Comparison of ENCODE assay signal across 10 cellular contexts in genomic region chr2:201223089-201224073, GRCh38. TPM values are rescaled to one million over a fixed set of nuclear protein-coding genes. Genes with fewer than 3 reads are reported as not detected.
A peak's percentile ranks its signal among the peaks of the same experiment; 100 is the strongest.
DNase-seq lines count a peak whose midpoint lies in the region; ATAC-seq, FAIRE-seq and TF ChIP-seq lines count a peak whose summit lies in the region.
"Had no signal": no experiment of that assay in that cellular context is flagged by ENCODE, and none has a peak within 500 bp of the region (broad histone marks: within the 10 kb centered on the region; RNA-seq: fewer than 3 reads in every experiment).

No MANE protein-coding gene starts in this region.

- FAIRE-seq in HepG2 (lab: Jason Lieb, UNC) = no peak

- POLR2A ChIA-PET in HepG2 (lab: Yijun Ruan, JAX) = interaction anchor here (1.1 to 2.0 kb wide), 3 partner anchors 9 to 40 kb away, joined by 6 to 8 read pairs (median 7); partner anchors contain the start of gene CASP10

- BruUV-seq in HepG2 (replicated peaks; lab: Mats Ljungman, UMichigan) = no TSS peak

- H3K36me3 ChIP-seq in HepG2 (replicated peaks in 1 of 2; ENCODE audit: control insufficient read depth in 1 of 2, insufficient read depth in 2 of 2, low read length in 2 of 2) = peaks cover 7 to 14% of the 10 kb centered on the region in 2 experiments; a peak in 4 of 5 replicates
- H3K36me3 ChIP-seq in body of pancreas (replicated peaks in 1 of 2; ENCODE audit: insufficient read depth in 1 of 2, low read depth in 2 of 2) = peaks cover 0 to under 1% of the 10 kb centered on the region in 2 donors

- TF ChIP-seq RAD21 in HepG2 (CRISPR knock-in tag; IDR thresholded peaks at IDR 0.05) = no peak

- WGBS in HepG2 (ENCODE audit: low lambda C conversion rate) = 71% methylated on average over 8 of the region's 8 CpGs
- 72 to 74% methylated on average over 8 of the region's 8 CpGs for WGBS in body of pancreas, 2 donors

- H3K27me3 ChIP-seq in HepG2 (ENCODE audit: control insufficient read depth in 1 of 2, insufficient read depth in 2 of 2, low read length in 2 of 2) = no peaks in the 10 kb centered on the region
- H3K27me3 ChIP-seq in body of pancreas = no peaks in the 10 kb centered on the region
- H3K27me3 ChIP-seq: right lobe of liver had no signal

- H3K9me3 ChIP-seq in HepG2 (ENCODE audit: low read length) (no peaks in the 10 kb centered on the region), body of pancreas (no peaks in the 10 kb centered on the region)
- H3K9me3 ChIP-seq: right lobe of liver had no signal

- ATAC-seq in GM18519 (IDR thresholded peaks at IDR 0.05; ENCODE audit: low FRiP score, unreplicated experiment) (peak; percentile 71), GM21447 (IDR thresholded peaks at IDR 0.05; ENCODE audit: unreplicated experiment) (peak; percentile 94), HG03439 (IDR thresholded peaks at IDR 0.05; ENCODE audit: unreplicated experiment) (peak; percentile 91), HepG2 (peak; percentile 56), body of pancreas (no peak)

- in situ Hi-C loops in HepG2 (cut with HindIII; ENCODE audit: extremely low pct_ligation_motif_present, low pct_unique_long_range_greater_than_20kb) = no loop called here

- TF ChIP-seq CTCF in HepG2 (CRISPR knock-in tag; IDR thresholded peaks at IDR 0.05) (no peak), body of pancreas (IDR thresholded peaks at IDR 0.05) (no peak)

- H3K27ac ChIP-seq in HepG2 (ENCODE audit: extremely low read length, insufficient read depth, low read length) = peak overlapping the region; percentile 17
- no peak overlapping the region for H3K27ac ChIP-seq in body of pancreas
- H3K27ac ChIP-seq: right lobe of liver had no signal

- no peak for DNase-seq in HepG2 (ENCODE audit: low spot score)
- DNase-seq in body of pancreas = no peak
- DNase-seq in NCI-H1930 (lab: John Stamatoyannopoulos, UW) = no peak
- no peak for DNase-seq in A172 (ENCODE audit: low spot score)
- DNase-seq in inferior parietal cortex (ENCODE audit: extremely low spot score) = no peak
- DNase-seq: NCI-H446, right lobe of liver had no signal

- no peak overlapping the region for H2AFZ ChIP-seq in HepG2 (ENCODE audit: low read length)

- H3K4me3 ChIP-seq in HepG2 (replicated peaks in 1 of 3; ENCODE audit: insufficient read depth in 1 of 3, low read depth in 2 of 3, low read length in 3 of 3) (no peak overlapping the region), body of pancreas (no peak overlapping the region)
- H3K4me3 ChIP-seq: right lobe of liver had no signal

- H3K4me1 ChIP-seq in HepG2 (ENCODE audit: insufficient read depth, low read length) (peaks cover 22% of the 10 kb centered on the region), body of pancreas (peaks cover 17% of the 10 kb centered on the region)
- H3K4me1 ChIP-seq: right lobe of liver had no signal

- no peak for TF ChIP-seq EP300 in HepG2 (IDR thresholded peaks at IDR 0.05; ENCODE audit: low read depth in 2 of 2, low read length in 2 of 2)
- TF ChIP-seq EP300 in HepG2 (CRISPR knock-in tag; IDR thresholded peaks at IDR 0.05; ENCODE audit: borderline replicate concordance) = no peak

- peak overlapping the region; percentile 2; the same call in 1 of the 2 replicates for H3K4me2 ChIP-seq in HepG2 (ENCODE audit: low read depth, low read length)

- CTCF ChIA-PET in HepG2 (lab: Yijun Ruan, JAX; ENCODE audit: low intra/inter-chr PET ratio, low total read pairs) = no interaction called here

- H3K9ac ChIP-seq in HepG2 (ENCODE audit: insufficient read depth, low read depth, low read length) = no peak overlapping the region

- no peaks in the 10 kb centered on the region for H4K20me1 ChIP-seq in HepG2 (ENCODE audit: insufficient read depth, low read length)

- intact Hi-C loops in HepG2 (cut with micrococcal nuclease; ENCODE audit: unreplicated experiment) = no loop called here
- intact Hi-C loops in body of pancreas (cut with DNase I) = no loop called here

- TF ChIP-seq POLR2A in HepG2 (IDR thresholded peaks at IDR 0.05; ENCODE audit: insufficient read depth in 1 of 2, low read depth in 2 of 2, low read length in 2 of 2) = no peak
- no peak for TF ChIP-seq POLR2A in body of pancreas (IDR thresholded peaks at IDR 0.05)

- H3K79me2 ChIP-seq in HepG2 (ENCODE audit: insufficient read depth, low read length) = no peaks in the 10 kb centered on the region

TF ChIP-seq in HepG2, 621 proteins besides CTCF, POLR2A, EP300 and RAD21 (continues in another document):
- no peak for TF ChIP-seq FOXO1 (CRISPR knock-in tag; IDR thresholded peaks at IDR 0.05)

RNA-seq across cellular contexts. Expression of gene CASP8, which starts 37.0 kb away (rescaled TPM):
- 52.8 and 60.9 TPM in 2 replicates for total RNA-seq in HepG2 (2016; rRNA removed; fragmentation: Illumina TruSeq; extraction: Trizol)
- 4.5 and 4.7 TPM in 2 replicates for total RNA-seq in HepG2 (2016; cell fraction: cytosol; rRNA removed; fragmentation: Illumina TruSeq; extraction: Trizol; ENCODE audit: low read depth)
- total RNA-seq in HepG2 (2016; cell fraction: insoluble cytoplasmic fraction; rRNA removed; fragmentation: Illumina TruSeq; extraction: Trizol) = 53.5 and 59.7 TPM in 2 replicates
- total RNA-seq in HepG2 (2016; cell fraction: membrane; rRNA removed; fragmentation: Illumina TruSeq; extraction: Trizol) = 8.5 and 10.6 TPM in 2 replicates
- total RNA-seq in HepG2 (2016; cell fraction: nucleus; rRNA removed; fragmentation: Illumina TruSeq; extraction: Trizol) = 51.8 and 63.9 TPM in 2 replicates
- 25.0 and 28.0 TPM in 2 replicates for polyA plus RNA-seq in HepG2 (2011; rRNA removed)
- 10.5 and 15.9 TPM in 2 replicates for polyA plus RNA-seq in HepG2 (2011; cell fraction: cytosol; rRNA removed)
- polyA plus RNA-seq in HepG2 (2011; cell fraction: nucleus; rRNA removed) = 57.5 and 66.0 TPM in 2 replicates
- 20.2 and 27.3 TPM in 2 replicates for polyA plus RNA-seq in HepG2 (2012)
- 1.3 and 1.7 TPM in 2 replicates for polyA plus RNA-seq in HepG2 (2016; cell fraction: cytosol; fragmentation: Illumina TruSeq; extraction: Trizol; ENCODE audit: low read depth)
- polyA plus RNA-seq in HepG2 (2016; cell fraction: insoluble cytoplasmic fraction; fragmentation: Illumina TruSeq; extraction: Trizol; ENCODE audit: low read depth) = 45.6 and 48.1 TPM in 2 replicates
- polyA plus RNA-seq in HepG2 (2016; cell fraction: membrane; fragmentation: Illumina TruSeq; extraction: Trizol; ENCODE audit: low read depth) = 4.1 and 5.4 TPM in 2 replicates
- 61.4 and 62.4 TPM in 2 replicates for polyA plus RNA-seq in HepG2 (2016; cell fraction: nucleus; fragmentation: Illumina TruSeq; extraction: Trizol; ENCODE audit: insufficient read depth, low read depth)
- polyA minus RNA-seq in HepG2 (2011; rRNA and poly(A)+ RNA removed; ENCODE audit: low replicate concordance) = 16.2 and 17.9 TPM in 2 replicates
- polyA minus RNA-seq in HepG2 (2011; cell fraction: cytosol; rRNA and poly(A)+ RNA removed) = 16.5 and 18.2 TPM in 2 replicates
- 43.9 and 54.2 TPM in 2 replicates for polyA minus RNA-seq in HepG2 (2011; cell fraction: nucleus; rRNA and poly(A)+ RNA removed)
- 100 to 1,000 TPM in 1 of 2 donors, 10 to 100 TPM in 1; 13.2 to 161 TPM for total RNA-seq in body of pancreas
- 68.6 and 101 TPM in 2 replicates for total RNA-seq in A172 (2014; rRNA removed; shearing (Covaris generic))

RNA-seq across cellular contexts. Expression of gene CASP10, which starts 40.4 kb away (rescaled TPM):
- total RNA-seq in HepG2 (2016; rRNA removed; fragmentation: Illumina TruSeq; extraction: Trizol) = 22.2 and 31.1 TPM in 2 replicates
- 1.6 and 2.2 TPM in 2 replicates for total RNA-seq in HepG2 (2016; cell fraction: cytosol; rRNA removed; fragmentation: Illumina TruSeq; extraction: Trizol; ENCODE audit: low read depth)
- 22.9 and 30.3 TPM in 2 replicates for total RNA-seq in HepG2 (2016; cell fraction: insoluble cytoplasmic fraction; rRNA removed; fragmentation: Illumina TruSeq; extraction: Trizol)
- 6.6 and 8.3 TPM in 2 replicates for total RNA-seq in HepG2 (2016; cell fraction: membrane; rRNA removed; fragmentation: Illumina TruSeq; extraction: Trizol)
- total RNA-seq in HepG2 (2016; cell fraction: nucleus; rRNA removed; fragmentation: Illumina TruSeq; extraction: Trizol) = 26.9 and 27.1 TPM in 2 replicates
- polyA plus RNA-seq in HepG2 (2011; rRNA removed) = 23.8 and 25.1 TPM in 2 replicates
- polyA plus RNA-seq in HepG2 (2011; cell fraction: cytosol; rRNA removed) = 12.7 and 16.6 TPM in 2 replicates
- 24.5 and 34.7 TPM in 2 replicates for polyA plus RNA-seq in HepG2 (2011; cell fraction: nucleus; rRNA removed)
- 11.2 and 17.0 TPM in 2 replicates for polyA plus RNA-seq in HepG2 (2012)
- polyA plus RNA-seq in HepG2 (2016; cell fraction: cytosol; fragmentation: Illumina TruSeq; extraction: Trizol; ENCODE audit: low read depth) = 0.84 and 1.2 TPM in 2 replicates
- 14.4 and 15.3 TPM in 2 replicates for polyA plus RNA-seq in HepG2 (2016; cell fraction: insoluble cytoplasmic fraction; fragmentation: Illumina TruSeq; extraction: Trizol; ENCODE audit: low read depth)
- polyA plus RNA-seq in HepG2 (2016; cell fraction: membrane; fragmentation: Illumina TruSeq; extraction: Trizol; ENCODE audit: low read depth) = 1.9 and 2.2 TPM in 2 replicates
- 20.1 and 22.5 TPM in 2 replicates for polyA plus RNA-seq in HepG2 (2016; cell fraction: nucleus; fragmentation: Illumina TruSeq; extraction: Trizol; ENCODE audit: insufficient read depth, low read depth)
- polyA minus RNA-seq in HepG2 (2011; rRNA and poly(A)+ RNA removed; ENCODE audit: low replicate concordance) = 7.9 and 31.1 TPM in 2 replicates
- polyA minus RNA-seq in HepG2 (2011; cell fraction: cytosol; rRNA and poly(A)+ RNA removed) = 14.6 and 20.1 TPM in 2 replicates
- polyA minus RNA-seq in HepG2 (2011; cell fraction: nucleus; rRNA and poly(A)+ RNA removed) = 47.4 and 79.1 TPM in 2 replicates
- total RNA-seq in body of pancreas = 1 to 10 TPM; 3.0 to 6.0 TPM
- 3.2 and 3.9 TPM in 2 replicates for total RNA-seq in A172 (2014; rRNA removed; shearing (Covaris generic))
